In the genomic region with DNA sequence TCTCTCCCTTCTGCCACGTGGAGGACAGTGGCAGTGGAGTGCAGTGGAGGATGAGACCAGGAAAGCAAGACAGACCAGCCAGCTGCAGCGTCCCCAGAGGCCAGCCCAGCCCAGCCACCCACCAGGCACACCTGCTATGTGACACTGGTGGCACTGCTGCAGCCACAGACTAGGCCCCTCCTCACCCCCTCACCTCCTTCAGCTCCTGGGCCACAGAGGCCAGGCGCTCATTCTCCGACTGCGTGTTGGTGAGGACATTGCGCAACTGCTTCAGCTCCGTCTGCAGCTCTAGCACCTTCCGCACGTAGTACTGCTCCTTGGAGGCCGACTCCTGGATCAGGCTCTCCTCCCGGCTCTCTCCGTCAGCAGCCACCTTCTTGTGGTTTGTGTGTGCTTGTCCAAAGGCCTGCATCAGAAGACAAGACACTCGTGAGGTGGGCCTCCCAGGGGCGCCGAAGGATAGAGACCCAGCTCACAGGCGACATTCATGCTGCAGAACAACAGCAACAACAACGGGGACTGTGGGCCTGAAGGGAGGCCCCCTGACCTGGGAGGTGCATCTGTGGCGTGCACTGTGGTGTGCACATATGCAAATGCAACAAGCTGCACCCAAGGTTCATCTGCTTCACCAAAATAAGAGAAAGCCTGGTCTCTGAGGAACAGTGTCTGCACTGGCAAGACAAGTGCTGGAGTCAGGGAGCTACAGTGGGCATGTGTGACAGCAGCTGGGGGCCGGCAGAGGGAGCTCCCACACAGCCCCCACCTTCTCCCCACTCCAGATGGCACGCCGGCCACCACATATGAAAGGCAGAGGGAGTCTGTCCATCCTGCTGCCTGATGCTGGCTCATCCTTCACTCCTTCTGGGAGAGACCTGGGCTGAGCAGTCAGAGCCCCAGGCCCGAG, we compare ENCODE assay signal across 1 cellular context.
TF ChIP-seq lines count a peak whose summit lies in the region.

No MANE protein-coding gene starts in this region.

TF ChIP-seq in A549, 52 proteins besides CTCF, POLR2A, EP300 and RAD21 (continued from another document):
- TF ChIP-seq HMGXB4 (CRISPR knock-in tag; IDR thresholded peaks at IDR 0.05; ENCODE audit: borderline replicate concordance) = no peak
